Comparison of ENCODE assay signal across 8 cellular contexts in the genomic region with DNA sequence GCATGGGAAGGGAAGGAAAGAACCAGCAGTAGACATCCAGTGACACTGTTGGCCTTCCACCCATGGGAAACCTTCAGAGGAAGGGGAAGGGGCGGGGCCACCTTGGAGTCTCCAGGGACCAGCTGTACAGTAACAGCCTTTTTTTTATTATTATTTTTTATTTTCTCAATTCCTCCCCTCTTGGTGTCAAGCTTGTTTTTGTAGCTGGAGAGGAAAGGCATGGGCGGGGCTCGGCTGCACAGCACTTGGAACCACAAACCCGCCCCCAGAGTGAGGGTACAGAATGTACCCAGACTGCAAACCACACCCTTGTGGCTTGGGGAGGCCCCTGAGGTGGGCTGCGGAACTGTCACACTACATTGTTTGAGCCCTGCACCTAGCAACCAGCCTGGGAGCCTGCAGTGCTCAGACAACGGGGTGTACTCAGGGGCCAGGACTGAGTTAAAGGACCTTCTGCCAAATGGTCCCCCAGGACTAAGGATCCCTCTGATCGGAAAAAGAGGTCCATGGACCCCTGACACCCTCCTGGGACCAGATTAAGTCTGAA. TPM values are rescaled to one million over a fixed set of nuclear protein-coding genes. Genes with fewer than 3 reads are reported as not detected.
DNase-seq lines count a peak whose midpoint lies in the region; ATAC-seq and TF ChIP-seq lines count a peak whose summit lies in the region.

No MANE protein-coding gene starts in this region.

- no peak for TF ChIP-seq CTCF in heart right ventricle (IDR thresholded peaks at IDR 0.05)
- no peak for TF ChIP-seq CTCF in Caco-2 (IDR thresholded peaks at IDR 0.05; ENCODE audit: insufficient read depth in 1 of 2, low read depth in 1 of 2, low read length in 1 of 2, severe bottlenecking in 1 of 2, unreplicated experiment in 1 of 2)

- H3K4me1 Mint-ChIP-seq in Caco-2 (ENCODE audit: low read depth, unreplicated experiment): peaks cover 8% of the 10 kb centered on the region

- no peaks in the 10 kb centered on the region for H3K36me3 ChIP-seq in heart right ventricle
- no peaks in the 10 kb centered on the region for H3K36me3 ChIP-seq in Caco-2 (ENCODE audit: control insufficient read depth, insufficient read depth, low read length)

- POLR2A ChIA-PET in Caco-2 (lab: Charles Lee): no interaction called here

- peak overlapping the region; percentile 82 to 92 (median 90) for H3K27ac ChIP-seq in heart right ventricle

- no peaks in the 10 kb centered on the region for H3K27me3 Mint-ChIP-seq in Caco-2 (ENCODE audit: insufficient read depth, unreplicated experiment)

- DNase-seq in RPMI8226 (peak; percentile 81), heart right ventricle (peak; percentile 79 to 80), COR-L47 (lab: John Stamatoyannopoulos, UW) (no peak), Caco-2 (no peak)
- DNase-seq in activated effector memory CD4-positive, alpha-beta T cell treated with Interleukin-2 at 50 U/mL for 16 hours: peak; percentile 82
- DNase-seq in stimulated activated CD4-positive, alpha-beta T cell treated with anti-CD3 and anti-CD28 coated beads, Interleukin-1b, Interleukin-23, amount 100 ng/mL, for 24 hours (ENCODE audit: low read depth in 4 of 4, low spot score in 1 of 4): peak; percentile 63 to 77 (median 66)

- H3K4me1 ChIP-seq in heart right ventricle: peaks cover 0 to 68% (median 45%) of the 10 kb centered on the region in 9 donors
- 0 out of 2 replicates have a peak, but pooled peaks cover 6% of the 10 kb centered on the region for H3K4me1 ChIP-seq in Caco-2

- ATAC-seq in GM18870 (IDR thresholded peaks at IDR 0.05; ENCODE audit: unreplicated experiment) (peak; percentile 89), HG03025 (IDR thresholded peaks at IDR 0.05; ENCODE audit: low FRiP score, unreplicated experiment) (peak; percentile 87), heart right ventricle (peak; percentile 55 to 88 (median 76))

- H3K36me3 Mint-ChIP-seq in Caco-2 (ENCODE audit: insufficient read depth, unreplicated experiment): peaks cover 4% of the 10 kb centered on the region

- CTCF ChIA-PET in Caco-2 (lab: Charles Lee): no interaction called here

- intact Hi-C loops in heart right ventricle (cut with DNase I): loop anchor here in 8 of 10 donors (1.0 to 10.0 kb wide), 7 partner anchors 43 to 103 kb away; a partner anchor contains a TSS
- intact Hi-C loops in Caco-2 (cut with micrococcal nuclease; ENCODE audit: unreplicated experiment): loop anchor here (1.0 kb wide), 1 partner anchor 44 kb away; no protein-coding TSS in a partner anchor

- H3K4me3 ChIP-seq in heart right ventricle: peak overlapping the region in 3 of 10 donors; percentile 8 to 56 (median 28)
- no peak overlapping the region for H3K4me3 ChIP-seq in Caco-2 (ENCODE audit: low read depth, low read length)

- no TSS peak for BruUV-seq in Caco-2 (replicated peaks; lab: Mats Ljungman, UMichigan)

- H3K27me3 ChIP-seq in heart right ventricle: peaks cover 0 to 52% (median 0%) of the 10 kb centered on the region in 7 donors
- H3K27me3 ChIP-seq in Caco-2 (replicated peaks; ENCODE audit: control insufficient read depth, insufficient read depth, low read length): no peaks in the 10 kb centered on the region

- H3K4me3 Mint-ChIP-seq in Caco-2 (ENCODE audit: unreplicated experiment): no peak overlapping the region

- WGBS in heart right ventricle, 2 donors: 30 to 56% methylated on average over 7 of the region's 7 CpGs

- no peaks in the 10 kb centered on the region for H3K9me3 Mint-ChIP-seq in Caco-2 (ENCODE audit: unreplicated experiment)

- H3K27ac Mint-ChIP-seq in Caco-2 (ENCODE audit: unreplicated experiment): no peak overlapping the region

- no peaks in the 10 kb centered on the region for H3K9me3 ChIP-seq in heart right ventricle
- no peaks in the 10 kb centered on the region for H3K9me3 ChIP-seq in Caco-2

RNA-seq across cellular contexts. Expression of a gene that starts 45.7 kb away (rescaled TPM):
- 10 to 100 TPM; 19.5 to 31.6 (median 27.5) TPM for total RNA-seq in heart right ventricle
- 10 to 100 TPM in 1 of 2 donors, 1 to 10 TPM in 1; 4.9 to 26.1 TPM for polyA plus RNA-seq in heart right ventricle
- 30.0 and 34.3 TPM in 2 replicates for total RNA-seq in Caco-2 (2022)

Comparison
In these comparisons a context has a peak if more than half of its experiments do, and no peak if none do; other contexts are left out.
1. DNase-seq: peak in RPMI8226 (single experiment), activated effector memory CD4-positive, alpha-beta T cell treated with Interleukin-2 at 50 U/mL for 16 hours (single experiment), heart right ventricle (2 of 2) and stimulated activated CD4-positive, alpha-beta T cell treated with anti-CD3 and anti-CD28 coated beads, Interleukin-1b, Interleukin-23, amount 100 ng/mL, for 24 hours (4 of 4); none in COR-L47 (single experiment) and Caco-2 (0 of 2).
2. Peak in every context shown above with its lines, with median percentiles within 50 percentile points of each other: ATAC-seq.